3 cellular contexts compared by ENCODE assay signal in genomic region chr13:111323950-111324651, GRCh38.
TF ChIP-seq lines count a peak whose summit lies in the region.

No MANE protein-coding gene starts in this region.

TF ChIP-seq in IMR-90, 13 proteins besides CTCF, POLR2A, EP300 and RAD21:
- TF ChIP-seq FOS (IDR thresholded peaks at IDR 0.05; ENCODE audit: low read depth, low read length): no peak
- TF ChIP-seq CHD1 (IDR thresholded peaks at IDR 0.05; ENCODE audit: low read depth, low read length): no peak
- TF ChIP-seq ELK1 (IDR thresholded peaks at IDR 0.05; ENCODE audit: borderline replicate concordance, low read depth, low read length): no peak
- no peak for TF ChIP-seq MAZ (IDR thresholded peaks at IDR 0.05; ENCODE audit: borderline replicate concordance, low read depth, low read length)
- no peak for TF ChIP-seq RCOR1 (IDR thresholded peaks at IDR 0.05; ENCODE audit: insufficient replicate concordance, low read length)
- TF ChIP-seq MAFK (IDR thresholded peaks at IDR 0.05; ENCODE audit: low read depth, low read length): no peak
- TF ChIP-seq MXI1 (IDR thresholded peaks at IDR 0.05; ENCODE audit: borderline replicate concordance, low read depth, low read length): no peak
- no peak for TF ChIP-seq USF2 (IDR thresholded peaks at IDR 0.05; ENCODE audit: low read depth, low read length)
- TF ChIP-seq CEBPB (IDR thresholded peaks at IDR 0.05; ENCODE audit: low read depth, low read length): no peak
- TF ChIP-seq BHLHE40 (IDR thresholded peaks at IDR 0.05; ENCODE audit: low read depth, low read length): no peak
- TF ChIP-seq NFE2L2 (IDR thresholded peaks at IDR 0.05; ENCODE audit: low read depth, low read length): no peak
- TF ChIP-seq SMC3 (IDR thresholded peaks at IDR 0.05; ENCODE audit: low read depth, low read length): no peak
- TF ChIP-seq RFX5 (IDR thresholded peaks at IDR 0.05; ENCODE audit: low read depth, low read length): no peak
TF ChIP-seq in IMR-90: peak in this region for 0.

TF ChIP-seq in H1, 55 proteins besides CTCF, POLR2A, EP300 and RAD21:
- TF ChIP-seq NANOG (IDR thresholded peaks at IDR 0.05; ENCODE audit: insufficient read depth, low read depth, low read length, poor library complexity, severe bottlenecking): no peak
- TF ChIP-seq SP4 (IDR thresholded peaks at IDR 0.05; ENCODE audit: low read length): no peak
- TF ChIP-seq EZH2 (IDR thresholded peaks at IDR 0.05; ENCODE audit: low read depth, low read length, severe bottlenecking): no peak
- TF ChIP-seq BRCA1 (IDR thresholded peaks at IDR 0.05; ENCODE audit: low read depth, low read length): no peak
- TF ChIP-seq MAFK (IDR thresholded peaks at IDR 0.05; ENCODE audit: low read depth, low read length): no peak
- no peak for TF ChIP-seq HDAC2 (IDR thresholded peaks at IDR 0.05; ENCODE audit: borderline replicate concordance in 1 of 2, low read depth in 2 of 2, low read length in 2 of 2)
- no peak for TF ChIP-seq POU5F1 (IDR thresholded peaks at IDR 0.05; ENCODE audit: low read depth, low read length)

TF ChIP-seq in SK-N-SH treated with all-trans-retinoic acid at 6 μM for 48 hours, 23 proteins besides CTCF, POLR2A, EP300 and RAD21:
- TF ChIP-seq GLIS3 (CRISPR knock-in tag; IDR thresholded peaks at IDR 0.05): no peak
- no peak for TF ChIP-seq TSHZ2 (CRISPR knock-in tag; IDR thresholded peaks at IDR 0.05)
- TF ChIP-seq PPARA (CRISPR knock-in tag; IDR thresholded peaks at IDR 0.05; ENCODE audit: borderline replicate concordance): no peak
- TF ChIP-seq ZNF70 (CRISPR knock-in tag; IDR thresholded peaks at IDR 0.05): no peak
- TF ChIP-seq CSRNP3 (CRISPR knock-in tag; IDR thresholded peaks at IDR 0.05): no peak
- no peak for TF ChIP-seq BACH2 (CRISPR knock-in tag; IDR thresholded peaks at IDR 0.05; ENCODE audit: borderline replicate concordance)
- no peak for TF ChIP-seq CSDC2 (CRISPR knock-in tag; IDR thresholded peaks at IDR 0.05)
- TF ChIP-seq TCF4 (CRISPR knock-in tag; IDR thresholded peaks at IDR 0.05; ENCODE audit: borderline replicate concordance): no peak
- TF ChIP-seq RARB (CRISPR knock-in tag; IDR thresholded peaks at IDR 0.05): no peak
- TF ChIP-seq TOX (CRISPR knock-in tag; IDR thresholded peaks at IDR 0.05; ENCODE audit: borderline replicate concordance): no peak
- TF ChIP-seq PATZ1 (CRISPR knock-in tag; IDR thresholded peaks at IDR 0.05; ENCODE audit: borderline replicate concordance): no peak
- TF ChIP-seq SNAI2 (CRISPR knock-in tag; IDR thresholded peaks at IDR 0.05): no peak
- TF ChIP-seq ZNF8 (CRISPR knock-in tag; IDR thresholded peaks at IDR 0.05): no peak
- no peak for TF ChIP-seq ZNF565 (CRISPR knock-in tag; conservative IDR thresholded peaks at IDR 0.05; ENCODE audit: low read depth)
- no peak for TF ChIP-seq ZC3H10 (CRISPR knock-in tag; IDR thresholded peaks at IDR 0.05)
- TF ChIP-seq ZFP3 (CRISPR knock-in tag; IDR thresholded peaks at IDR 0.05): no peak
